Comparison of ENCODE assay signal across 8 cellular contexts in the genomic region with DNA sequence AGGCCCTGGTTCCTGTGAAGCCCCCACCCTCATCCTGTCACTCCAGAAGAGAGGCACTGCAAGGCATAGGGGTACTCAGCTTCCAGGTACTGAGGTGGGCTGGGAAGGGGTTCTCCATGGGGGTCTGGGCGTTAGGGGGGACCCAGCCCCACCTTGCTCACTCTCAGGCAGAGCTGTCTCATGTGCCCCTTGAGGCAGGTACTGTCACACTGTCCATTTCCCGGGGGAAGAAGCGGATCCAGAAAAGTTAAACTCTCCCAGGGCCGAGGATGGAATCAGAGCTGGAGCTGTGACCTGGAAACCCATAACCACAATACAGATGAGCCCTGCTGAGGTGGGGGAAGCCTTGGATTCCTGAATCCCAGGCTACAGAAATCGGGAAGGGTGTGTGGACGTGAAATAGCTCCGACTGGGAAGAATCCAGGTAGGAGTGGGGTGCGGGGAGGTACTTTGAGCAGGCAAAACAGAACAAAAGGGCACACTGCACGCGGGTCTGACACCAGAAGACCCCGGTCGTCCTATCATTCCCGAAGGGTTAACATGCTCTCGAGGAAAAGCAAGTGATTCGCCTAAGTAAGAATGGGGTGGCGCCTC. TPM values are rescaled to one million over a fixed set of nuclear protein-coding genes. Genes with fewer than 3 reads are reported as not detected.
A peak's percentile ranks its signal among the peaks of the same experiment; 100 is the strongest.
DNase-seq lines count a peak whose midpoint lies in the region; ATAC-seq and TF ChIP-seq lines count a peak whose summit lies in the region.

No MANE protein-coding gene starts in this region.

- no peaks in the 10 kb centered on the region for H4K20me1 ChIP-seq in hepatocyte (ENCODE audit: insufficient read depth, poor library complexity, severe bottlenecking)

- peaks cover 6% of the 10 kb centered on the region for H3K4me1 ChIP-seq in hepatocyte (ENCODE audit: insufficient read depth)
- peaks cover 4 to 24% (median 19%) of the 10 kb centered on the region in 6 donors for H3K4me1 ChIP-seq in spleen

- no peak for TF ChIP-seq POLR2A in spleen (IDR thresholded peaks at IDR 0.05)

- H3K27me3 ChIP-seq in hepatocyte (no peaks in the 10 kb centered on the region), spleen (replicated peaks in 1 of 7) (no peaks in the 10 kb centered on the region)

- H3K4me3 ChIP-seq in WI38 (ENCODE audit: low read depth, low read length) (peak overlapping the region; percentile 68), hepatocyte (peak overlapping the region; percentile 69), spleen (peak overlapping the region; percentile 58 to 83 (median 64))

- no peaks in the 10 kb centered on the region for H3K9me2 ChIP-seq in hepatocyte (replicated peaks; ENCODE audit: insufficient read depth)

- H3K79me2 ChIP-seq in hepatocyte: peaks cover 12% of the 10 kb centered on the region

- H3K36me3 ChIP-seq in hepatocyte (replicated peaks; ENCODE audit: insufficient read depth, low read depth) (no peaks in the 10 kb centered on the region), spleen (peaks cover 0 to 81% (median 59%) of the 10 kb centered on the region in 6 donors)

- ATAC-seq in HG03108 (IDR thresholded peaks at IDR 0.05; ENCODE audit: unreplicated experiment): no peak

- intact Hi-C loops in spleen (cut with DNase I; ENCODE audit: low total_unique reads): no loop called here

- peak overlapping the region; percentile 76 for H3K4me2 ChIP-seq in hepatocyte

- 40% methylated on average over 16 of the region's 16 CpGs for WGBS in hepatocyte (ENCODE audit: low lambda C conversion rate, missing lambda C conversion rate)
- WGBS in spleen, 5 donors: 27 to 37% (median 36%) methylated on average over 15 to 16 of the region's 16 CpGs

- peak; percentile 65 for DNase-seq in DMS79 treated with DMSO at 0.1 percent for 48 hours (lab: John Stamatoyannopoulos, UW)
- DNase-seq in DMS79 (lab: John Stamatoyannopoulos, UW): no peak
- DNase-seq in hepatocyte (ENCODE audit: low spot score): peak; percentile 3
- DNase-seq in spleen: peak; percentile 75
- no peak for DNase-seq in activated CD4-positive, CD25-positive, alpha-beta regulatory T cell (lab: John Stamatoyannopoulos, UW)
- no peak for DNase-seq in foreskin melanocyte

- no peaks in the 10 kb centered on the region for H3K9me3 ChIP-seq in hepatocyte (ENCODE audit: low read depth)
- no peaks in the 10 kb centered on the region for H3K9me3 ChIP-seq in spleen

- no peak for TF ChIP-seq CTCF in WI38 (IDR thresholded peaks at IDR 0.05; ENCODE audit: low read depth, low read length)
- TF ChIP-seq CTCF in hepatocyte (IDR thresholded peaks at IDR 0.05; ENCODE audit: poor library complexity): no peak
- peak in 1 of 11 experiments; percentile 20 for TF ChIP-seq CTCF in spleen (IDR thresholded peaks at IDR 0.05 in 8 of 11, conservative IDR thresholded peaks at IDR 0.05 in 3 of 11)

- H3K27ac ChIP-seq in hepatocyte (peak overlapping the region; percentile 95), spleen (peak overlapping the region; percentile 86 to 98 (median 96))

- peak overlapping the region; percentile 86 for H2AFZ ChIP-seq in hepatocyte

RNA-seq across cellular contexts. Expression of gene USE1, which starts 0.5 kb away (rescaled TPM):
- total RNA-seq in hepatocyte (22.4 and 26.9 TPM in 2 replicates), spleen (10 to 100 TPM; 17.2 to 30.4 (median 25.9) TPM)
- polyA plus RNA-seq in hepatocyte (42.6 and 46.7 TPM in 2 replicates), spleen (10 to 100 TPM; 65.1 to 74.4 (median 65.4) TPM)

RNA-seq across cellular contexts. Expression of gene OCEL1, which starts 11.4 kb away (rescaled TPM):
- total RNA-seq in hepatocyte (9.5 and 15.3 TPM in 2 replicates), spleen (10 to 100 TPM in 6 of 7 donors, 1 to 10 TPM in 1; 7.7 to 28.6 (median 25.4) TPM)
- polyA plus RNA-seq in hepatocyte (44.7 and 47.7 TPM in 2 replicates), spleen (10 to 100 TPM; 20.4 to 31.8 (median 24.3) TPM)

RNA-seq across cellular contexts. Expression of gene NR2F6, which starts 31.1 kb away (rescaled TPM):
- total RNA-seq in hepatocyte (116 and 133 TPM in 2 replicates), spleen (10 to 100 TPM; 11.6 to 15.0 (median 14.5) TPM)
- polyA plus RNA-seq in hepatocyte (157 and 169 TPM in 2 replicates), spleen (10 to 100 TPM in 1 of 3 donors, 1 to 10 TPM in 2; 6.6 to 11.9 (median 7.8) TPM)

RNA-seq across cellular contexts. Expression of gene USHBP1, which starts 49.9 kb away (rescaled TPM):
- 3.0 TPM in 1 of 2 replicates, not detected in the other for total RNA-seq in hepatocyte
- polyA plus RNA-seq in hepatocyte: 0.98 and 1.2 TPM in 2 replicates
- 10 to 100 TPM in 2 of 7 donors, 1 to 10 TPM in 5; 4.4 to 16.6 (median 7.6) TPM for total RNA-seq in spleen
- polyA plus RNA-seq in spleen: 10 to 100 TPM in 2 of 3 donors, 1 to 10 TPM in 1; 3.1 to 16.6 (median 12.4) TPM

RNA-seq across cellular contexts. Expression of gene BABAM1, which starts 52.6 kb away (rescaled TPM):
- total RNA-seq in hepatocyte: 63.8 and 71.4 TPM in 2 replicates
- polyA plus RNA-seq in hepatocyte: 94.1 and 97.9 TPM in 2 replicates
- total RNA-seq in spleen: 10 to 100 TPM; 61.7 to 84.3 (median 71.3) TPM
- polyA plus RNA-seq in spleen: 100 to 1,000 TPM in 2 of 3 donors, 10 to 100 TPM in 1; 74.8 to 133 (median 114) TPM

Comparison
In these comparisons a context has a peak if more than half of its experiments do, and no peak if none do; other contexts are left out.
1. DNase-seq: peak in DMS79 treated with DMSO at 0.1 percent for 48 hours (single experiment), hepatocyte (single experiment) and spleen (single experiment); none in DMS79 (single experiment), activated CD4-positive, CD25-positive, alpha-beta regulatory T cell (0 of 4) and foreskin melanocyte (single experiment).
2. Peak in every context shown above with its lines, with median percentiles within 50 percentile points of each other: H3K4me3 ChIP-seq.